In the genomic region with DNA sequence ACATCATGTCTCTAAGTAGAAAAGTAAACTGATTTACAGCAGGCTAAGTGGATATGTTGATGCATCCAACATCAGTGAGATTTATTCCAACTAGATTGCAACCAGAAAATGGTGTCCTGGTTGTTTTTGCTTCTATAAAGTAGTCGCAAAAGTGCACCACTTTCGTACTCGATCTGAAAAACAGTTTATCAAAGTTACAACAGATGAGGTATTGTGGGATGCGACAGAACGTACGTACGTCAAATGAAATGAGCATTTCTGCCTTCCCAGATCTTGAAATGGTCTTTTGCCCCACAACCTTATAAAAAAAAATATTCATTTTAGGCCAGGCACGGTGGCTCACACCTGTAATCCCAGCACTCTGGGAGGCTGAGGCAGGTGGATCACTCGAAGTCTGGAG, we compare ENCODE assay signal across 28 cellular contexts. TPM values are rescaled to one million over a fixed set of nuclear protein-coding genes. Genes with fewer than 3 reads are reported as not detected.
DNase-seq lines count a peak whose midpoint lies in the region; ATAC-seq and TF ChIP-seq lines count a peak whose summit lies in the region.
"Had no signal": no experiment of that assay in that cellular context is flagged by ENCODE, and none has a peak within 500 bp of the region (broad histone marks: within the 10 kb centered on the region; RNA-seq: fewer than 3 reads in every experiment).

No MANE protein-coding gene starts in this region.

- intact Hi-C loops in spleen (cut with DNase I; ENCODE audit: low total_unique reads), result no loop called here
- intact Hi-C loops in body of pancreas (cut with DNase I), result no loop called here

- no peak overlapping the region for H3K4me3 ChIP-seq in Loucy (ENCODE audit: low read length, poor library complexity, severe bottlenecking)
- H3K4me3 ChIP-seq in spleen, result no peak overlapping the region
- H3K4me3 ChIP-seq in body of pancreas, result no peak overlapping the region
- H3K4me3 ChIP-seq: adrenal gland, breast epithelium, esophagus squamous epithelium, hepatocyte, Peyer's patch, skin epidermis had no signal

- no peak overlapping the region for H3K9ac ChIP-seq in Loucy (ENCODE audit: low read depth, low read length, poor library complexity, severe bottlenecking)

- no peak for DNase-seq in activated T-cell treated with anti-CD3 and anti-CD28 coated beads, Interleukin-2, amount 50 U/mL, for 4 hours
- no peak for DNase-seq in activated T-cell treated with anti-CD3 and anti-CD28 coated beads, Interleukin-2, amount 50 U/mL, for 48 hours
- DNase-seq in spleen (no peak), body of pancreas (no peak), NCI-H2081 treated with DMSO at 0.1 percent for 48 hours (lab: John Stamatoyannopoulos, UW) (no peak), 8988T (no peak)
- DNase-seq: ACHN; adrenal gland; EL; esophagus squamous epithelium; H7; immature natural killer cell; KG1; NCI-H2171; NCI-H510A treated with DMSO at 0.1 percent for 48 hours; Peyer's patch; SIG-M5; stimulated activated CD4-positive, alpha-beta T cell treated with anti-CD3 and anti-CD28 coated beads, Interleukin-2, amount 100 ng/mL, for 24 hours had no signal

- no peak overlapping the region for H2AFZ ChIP-seq in Loucy (ENCODE audit: low read length)
- H2AFZ ChIP-seq: hepatocyte had no signal

- H3K27me3 Mint-ChIP-seq in activated T-cell treated with anti-CD3 and anti-CD28 coated beads, Interleukin-2, amount 50 U/mL, for 4 hours (ENCODE audit: low read depth), result no peaks in the 10 kb centered on the region
- no peaks in the 10 kb centered on the region for H3K27me3 Mint-ChIP-seq in activated naive CD8-positive, alpha-beta T cell

- H3K27ac ChIP-seq in spleen, result peak overlapping the region in 5 of 8 donors; percentile 22 to 84 (median 38)
- H3K27ac ChIP-seq in body of pancreas, result no peak overlapping the region
- H3K27ac ChIP-seq: adrenal gland, breast epithelium, C4-2B, hepatocyte had no signal

- H3K36me3 Mint-ChIP-seq in activated T-cell treated with anti-CD3 and anti-CD28 coated beads, Interleukin-2, amount 50 U/mL, for 4 hours (ENCODE audit: insufficient read depth), result peaks cover 8% of the 10 kb centered on the region
- H3K36me3 Mint-ChIP-seq in activated naive CD8-positive, alpha-beta T cell, result peaks cover 6% of the 10 kb centered on the region

- H3K4me3 Mint-ChIP-seq in activated T-cell treated with anti-CD3 and anti-CD28 coated beads, Interleukin-2, amount 50 U/mL, for 4 hours, result peak overlapping the region; percentile 29
- peak overlapping the region; percentile 88 for H3K4me3 Mint-ChIP-seq in activated naive CD8-positive, alpha-beta T cell

- no peaks in the 10 kb centered on the region for H3K9me3 ChIP-seq in Loucy (ENCODE audit: insufficient read depth, low read depth, low read length)
- no peaks in the 10 kb centered on the region for H3K9me3 ChIP-seq in spleen
- no peaks in the 10 kb centered on the region for H3K9me3 ChIP-seq in body of pancreas
- H3K9me3 ChIP-seq: adrenal gland, breast epithelium, esophagus squamous epithelium, Peyer's patch had no signal

- H3K4me1 ChIP-seq in Loucy (ENCODE audit: insufficient read depth, low read length, poor library complexity, severe bottlenecking) (peaks cover 74% of the 10 kb centered on the region), spleen (peaks cover 9 to 100% (median 39%) of the 10 kb centered on the region in 6 donors), body of pancreas (peaks cover 4% of the 10 kb centered on the region)
- H3K4me1 ChIP-seq: breast epithelium had no signal

- WGBS in spleen, 5 donors, result 87 to 91% (median 90%) methylated on average over 9 of the region's 9 CpGs
- 80 to 83% methylated on average over 9 of the region's 9 CpGs for WGBS in body of pancreas, 2 donors

- H4K20me1 ChIP-seq in Loucy (ENCODE audit: insufficient read depth, low read length, poor library complexity, severe bottlenecking), result peaks cover 87% of the 10 kb centered on the region

- peak overlapping the region; percentile 99 for H3K27ac Mint-ChIP-seq in activated naive CD8-positive, alpha-beta T cell

- H3K9me3 Mint-ChIP-seq in activated T-cell treated with anti-CD3 and anti-CD28 coated beads, Interleukin-2, amount 50 U/mL, for 4 hours, result no peaks in the 10 kb centered on the region
- no peaks in the 10 kb centered on the region for H3K9me3 Mint-ChIP-seq in activated naive CD8-positive, alpha-beta T cell (ENCODE audit: low read depth)
- H3K9me3 Mint-ChIP-seq: immature natural killer cell had no signal

- H3K27me3 ChIP-seq in Loucy (ENCODE audit: insufficient read depth, low read length, poor library complexity, severe bottlenecking), result no peaks in the 10 kb centered on the region
- no peaks in the 10 kb centered on the region for H3K27me3 ChIP-seq in spleen (replicated peaks in 1 of 7)
- no peaks in the 10 kb centered on the region for H3K27me3 ChIP-seq in body of pancreas
- H3K27me3 ChIP-seq: adrenal gland, breast epithelium, Peyer's patch had no signal

- no peaks in the 10 kb centered on the region for H3F3A ChIP-seq in Loucy (ENCODE audit: low read depth)

- H3K4me1 Mint-ChIP-seq in activated T-cell treated with anti-CD3 and anti-CD28 coated beads, Interleukin-2, amount 50 U/mL, for 4 hours (ENCODE audit: low read depth), result peaks cover 93% of the 10 kb centered on the region
- peaks cover 93% of the 10 kb centered on the region for H3K4me1 Mint-ChIP-seq in activated naive CD8-positive, alpha-beta T cell (ENCODE audit: low read depth)

- H3K36me3 ChIP-seq in Loucy (ENCODE audit: insufficient read depth, low read length), result peaks cover 30% of the 10 kb centered on the region; the same call in 1 of the 2 replicates
- no peaks in the 10 kb centered on the region for H3K36me3 ChIP-seq in spleen
- H3K36me3 ChIP-seq in body of pancreas (replicated peaks in 1 of 2; ENCODE audit: insufficient read depth in 1 of 2, low read depth in 2 of 2), result no peaks in the 10 kb centered on the region
- H3K36me3 ChIP-seq: adrenal gland, breast epithelium, esophagus squamous epithelium, Peyer's patch had no signal

- TF ChIP-seq CTCF in Loucy (conservative IDR thresholded peaks at IDR 0.05; ENCODE audit: low read length) (no peak), spleen (IDR thresholded peaks at IDR 0.05 in 8 of 11, conservative IDR thresholded peaks at IDR 0.05 in 3 of 11) (no peak), body of pancreas (IDR thresholded peaks at IDR 0.05) (no peak)

- H3K9me2 ChIP-seq in Loucy (replicated peaks; ENCODE audit: low read depth, low read length), result no peaks in the 10 kb centered on the region

- no peak for ATAC-seq in activated T-cell treated with anti-CD3 and anti-CD28 coated beads, Interleukin-2, amount 50 U/mL, for 4 hours
- ATAC-seq in body of pancreas, result no peak
- ATAC-seq: left lobe of liver had no signal

- H3K4me2 ChIP-seq in Loucy (ENCODE audit: low read depth, low read length, poor library complexity, severe bottlenecking), result peak overlapping the region; percentile 94
- H3K4me2 ChIP-seq: hepatocyte had no signal

- TF ChIP-seq POLR2A in spleen (IDR thresholded peaks at IDR 0.05), result no peak
- no peak for TF ChIP-seq POLR2A in body of pancreas (IDR thresholded peaks at IDR 0.05)

- peaks cover 99% of the 10 kb centered on the region for H3K79me2 ChIP-seq in Loucy (ENCODE audit: insufficient read depth, low read length)
- H3K79me2 ChIP-seq: hepatocyte had no signal

RNA-seq across cellular contexts. Expression of gene GRAP2, which starts 13.7 kb away (rescaled TPM):
- 10 to 100 TPM; 19.5 to 40.4 (median 26.4) TPM for total RNA-seq in activated T-cell treated with anti-CD3 and anti-CD28 coated beads, Interleukin-2, amount 50 U/mL, for 4 hours
- 10 to 100 TPM; 24.3 to 40.3 (median 33.2) TPM for total RNA-seq in spleen
- polyA plus RNA-seq in spleen, result 1 to 10 TPM; 3.1 to 8.7 (median 7.6) TPM
- under 1 TPM; 0.78 to 0.99 TPM for total RNA-seq in body of pancreas
- total RNA-seq: hepatocyte, osteoblast had no signal

RNA-seq across cellular contexts. Expression of gene ENTHD1, which starts 21.0 kb away (rescaled TPM):
- under 1 TPM; 0.38 to 0.53 (median 0.41) TPM for total RNA-seq in activated T-cell treated with anti-CD3 and anti-CD28 coated beads, Interleukin-2, amount 50 U/mL, for 4 hours
- total RNA-seq in spleen (under 1 TPM in 2 of 7 donors, not detected in 5; 0.27 to 0.59 TPM), body of pancreas (not detected)
- under 1 TPM; 0.09 to 0.14 (median 0.10) TPM for polyA plus RNA-seq in spleen
- total RNA-seq: breast epithelium, esophagus squamous epithelium, H7, hepatocyte, left lobe of liver, osteoblast, Peyer's patch, temporal lobe had no signal
- polyA plus RNA-seq: adrenal gland, hepatocyte, immature natural killer cell had no signal

RNA-seq across cellular contexts. Expression of gene TMA7B, which starts 45.6 kb away (rescaled TPM):
- total RNA-seq in activated T-cell treated with anti-CD3 and anti-CD28 coated beads, Interleukin-2, amount 50 U/mL, for 4 hours, result under 1 TPM; 0.61 to 0.92 (median 0.76) TPM
- 1 to 10 TPM; 1.5 to 4.2 (median 2.7) TPM for total RNA-seq in spleen
- under 1 TPM; 0.29 to 0.45 (median 0.35) TPM for polyA plus RNA-seq in spleen
- not detected for total RNA-seq in body of pancreas
- total RNA-seq: adrenal gland, esophagus squamous epithelium, frontal cortex, H7, hepatocyte, left lobe of liver, osteoblast, Peyer's patch had no signal
- polyA plus RNA-seq: hepatocyte had no signal

Comparison
In these comparisons a context has a peak if more than half of its experiments do, and no peak if none do; other contexts are left out.
1. H3K27ac ChIP-seq: peak in spleen (5 of 8); none in body of pancreas (0 of 4).
2. RNA of gene GRAP2, which starts 13.7 kb away (total RNA-seq): 24.3 to 40.3 TPM in spleen and 19.5 to 40.4 TPM in activated T-cell treated with anti-CD3 and anti-CD28 coated beads, Interleukin-2, amount 50 U/mL, for 4 hours; 0.78 to 0.99 TPM in body of pancreas; every median in the first group is over 10 times any median in the second.